Comparison of ENCODE assay signal across 11 cellular contexts in the genomic region with DNA sequence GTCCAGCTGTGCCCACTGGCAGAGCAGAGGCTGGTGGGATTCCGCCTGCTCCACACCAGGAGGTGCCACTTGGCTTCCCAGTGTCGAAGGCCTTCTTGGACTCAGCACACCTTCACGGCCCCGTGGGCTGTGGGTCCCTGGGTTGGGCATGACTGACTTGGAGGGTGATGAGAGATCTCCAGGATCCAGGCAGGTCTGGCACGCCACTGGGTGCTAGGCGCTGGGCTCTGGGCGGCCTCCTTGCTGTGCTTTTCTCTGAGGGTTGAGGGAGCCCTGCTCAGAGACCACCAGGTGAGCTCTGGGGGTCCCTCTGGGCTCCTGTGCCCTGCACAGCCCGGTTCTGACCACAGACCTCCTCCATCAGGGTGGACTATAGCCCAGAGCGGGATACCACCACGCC. TPM values are rescaled to one million over a fixed set of nuclear protein-coding genes. Genes with fewer than 3 reads are reported as not detected.
DNase-seq lines count a peak whose midpoint lies in the region; ATAC-seq, FAIRE-seq and TF ChIP-seq lines count a peak whose summit lies in the region.
"Had no signal": no experiment of that assay in that cellular context is flagged by ENCODE, and none has a peak within 500 bp of the region (broad histone marks: within the 10 kb centered on the region; RNA-seq: fewer than 3 reads in every experiment).

No MANE protein-coding gene starts in this region.

- no peak overlapping the region for H3K18ac ChIP-seq in IMR-90 (ENCODE audit: low read depth, low read length)
- H3K18ac ChIP-seq in neuronal stem cell (ENCODE audit: low read length), result peak overlapping the region; percentile 70

- H2AK5ac ChIP-seq in IMR-90 (ENCODE audit: low read depth, low read length) (no peak overlapping the region), neuronal stem cell (ENCODE audit: low read depth, low read length) (peak overlapping the region; percentile 89)

- H2BK15ac ChIP-seq in IMR-90 (ENCODE audit: low read depth, low read length), result no peak overlapping the region
- H2BK15ac ChIP-seq in neuronal stem cell (ENCODE audit: low read length), result peak overlapping the region; percentile 77

- H3K27me3 ChIP-seq in HepG2 (ENCODE audit: control insufficient read depth in 1 of 2, insufficient read depth in 2 of 2, low read length in 2 of 2), result no peaks in the 10 kb centered on the region
- H3K27me3 ChIP-seq in right lobe of liver, result no peaks in the 10 kb centered on the region
- H3K27me3 ChIP-seq in IMR-90 (ENCODE audit: control insufficient read depth, insufficient read depth, low read length), result no peaks in the 10 kb centered on the region
- no peaks in the 10 kb centered on the region for H3K27me3 ChIP-seq in neuronal stem cell (ENCODE audit: control insufficient read depth in 3 of 3, insufficient read depth in 3 of 3, low read depth in 1 of 3, low read length in 3 of 3)

- H2BK20ac ChIP-seq in IMR-90 (ENCODE audit: low read depth, low read length), result no peak overlapping the region

- dilution Hi-C loops in IMR-90 (cut with HindIII; ENCODE audit: low sequenced_read_pairs, unreplicated experiment), result no loop called here

- peaks cover 99% of the 10 kb centered on the region for H3K79me2 ChIP-seq in HepG2 (ENCODE audit: insufficient read depth, low read length)

- BruUV-seq in HepG2 (replicated peaks; lab: Mats Ljungman, UMichigan), result no TSS peak
- BruUV-seq in IMR-90 (replicated peaks; lab: Mats Ljungman, UMichigan), result no TSS peak

- CTCF ChIA-PET in HepG2 (lab: Yijun Ruan, JAX; ENCODE audit: low intra/inter-chr PET ratio, low total read pairs), result no interaction called here
- CTCF ChIA-PET in IMR-90 (lab: Yijun Ruan, JAX), result no interaction called here

- H2BK5ac ChIP-seq in IMR-90 (ENCODE audit: low read depth, low read length, poor library complexity, severe bottlenecking) (no peak overlapping the region), neuronal stem cell (ENCODE audit: low read length) (peak overlapping the region; percentile 62)

- no peak overlapping the region for H2AFZ ChIP-seq in HepG2 (ENCODE audit: low read length)
- no peak overlapping the region for H2AFZ ChIP-seq in IMR-90 (replicated peaks; ENCODE audit: low read length, poor library complexity)
- H2AFZ ChIP-seq in neuronal stem cell (ENCODE audit: low read length), result no peak overlapping the region

- TF ChIP-seq EP300 in HepG2 (IDR thresholded peaks at IDR 0.05; ENCODE audit: low read depth in 2 of 2, low read length in 2 of 2), result no peak
- TF ChIP-seq EP300 in HepG2 (CRISPR knock-in tag; IDR thresholded peaks at IDR 0.05; ENCODE audit: borderline replicate concordance), result no peak

- H3K4me3 ChIP-seq in HepG2 (replicated peaks in 1 of 3; ENCODE audit: insufficient read depth in 1 of 3, low read depth in 2 of 3, low read length in 3 of 3) (no peak overlapping the region), right lobe of liver (no peak overlapping the region), IMR-90 (ENCODE audit: insufficient read depth, low read depth, low read length) (no peak overlapping the region), neuronal stem cell (ENCODE audit: low read length in 2 of 2) (no peak overlapping the region)

- peaks cover 31 to 64% of the 10 kb centered on the region in 2 experiments for H3K79me1 ChIP-seq in IMR-90 (ENCODE audit: low read depth in 1 of 2, low read length in 2 of 2)
- peaks cover 23% of the 10 kb centered on the region for H3K79me1 ChIP-seq in neuronal stem cell (ENCODE audit: low read depth, low read length)

- H2BK12ac ChIP-seq in neuronal stem cell (ENCODE audit: low read length), result no peak overlapping the region

- DNase-seq in HepG2 (ENCODE audit: low spot score) (no peak), right lobe of liver (no peak), IMR-90 (no peak), neuronal stem cell (ENCODE audit: low spot score) (no peak), activated gamma-delta T cell treated with Interleukin-2 at 50 U/mL for 16 hours (no peak), retina (no peak)
- DNase-seq: CD8-positive, alpha-beta T cell; COR-L47 had no signal

- intact Hi-C loops in HepG2 (cut with micrococcal nuclease; ENCODE audit: unreplicated experiment) (no loop called here), right lobe of liver (cut with DNase I) (loop anchor here in 1 of 2 donors (10.0 kb wide), 1 partner anchor 50 kb away; no protein-coding TSS in a partner anchor), IMR-90 (cut with micrococcal nuclease) (no loop called here)

- ATAC-seq in HepG2, result no peak
- no peak for ATAC-seq in right lobe of liver
- ATAC-seq in IMR-90 (ENCODE audit: low read depth), result no peak
- ATAC-seq in HG03439 (IDR thresholded peaks at IDR 0.05; ENCODE audit: unreplicated experiment), result no peak
- ATAC-seq: CD8-positive, alpha-beta T cell had no signal

- in situ Hi-C loops in HepG2 (cut with HindIII; ENCODE audit: extremely low pct_ligation_motif_present, low pct_unique_long_range_greater_than_20kb) (no loop called here), IMR-90 (cut with MboI; ENCODE audit: low sequenced_read_pairs) (no loop called here)

- H2BK120ac ChIP-seq in IMR-90 (ENCODE audit: low read depth, low read length), result no peak overlapping the region
- peak overlapping the region; percentile 16 for H2BK120ac ChIP-seq in neuronal stem cell (ENCODE audit: low read depth, low read length)

- H4K5ac ChIP-seq in IMR-90 (ENCODE audit: low read depth, low read length), result no peak overlapping the region

- peaks cover 5 to 24% of the 10 kb centered on the region in 2 experiments; a peak in 4 of 5 replicates for H3K36me3 ChIP-seq in HepG2 (replicated peaks in 1 of 2; ENCODE audit: control insufficient read depth in 1 of 2, insufficient read depth in 2 of 2, low read length in 2 of 2)
- no peaks in the 10 kb centered on the region for H3K36me3 ChIP-seq in right lobe of liver
- 0 out of 2 replicates have a peak, but pooled peaks cover 1% of the 10 kb centered on the region for H3K36me3 ChIP-seq in IMR-90 (ENCODE audit: control insufficient read depth, insufficient read depth, low read length)
- H3K36me3 ChIP-seq in neuronal stem cell (replicated peaks in 1 of 2; ENCODE audit: control insufficient read depth in 2 of 2, insufficient read depth in 2 of 2, low read length in 2 of 2), result peaks cover 2 to 3% of the 10 kb centered on the region in 2 donors

- 87% methylated on average over 4 of the region's 10 CpGs for WGBS in HepG2 (ENCODE audit: low lambda C conversion rate)
- WGBS in right lobe of liver (ENCODE audit: insufficient coverage, low coverage, low lambda C conversion rate, missing lambda C conversion rate), result no CpG with 5 or more reads among the region's 10 CpGs
- WGBS in IMR-90 (ENCODE audit: extremely low coverage in 2 of 2, insufficient read length in 1 of 2), 2 experiments, result no CpG with 5 or more reads among the region's 10 CpGs
- no CpG with 5 or more reads among the region's 10 CpGs for WGBS in neuronal stem cell (ENCODE audit: extremely low coverage in 2 of 2, insufficient read length in 2 of 2, insufficient replicate concordance in 1 of 2), 2 donors

- H3K4me1 ChIP-seq in HepG2 (ENCODE audit: insufficient read depth, low read length), result peaks cover 99% of the 10 kb centered on the region
- peaks cover 2 to 97% (median 52%) of the 10 kb centered on the region in 4 donors for H3K4me1 ChIP-seq in right lobe of liver
- H3K4me1 ChIP-seq in IMR-90 (ENCODE audit: control insufficient read depth, insufficient read depth, low read length), result peaks cover 7% of the 10 kb centered on the region; the same call in 1 of the 2 replicates
- peaks cover 26 to 38% of the 10 kb centered on the region in 2 donors for H3K4me1 ChIP-seq in neuronal stem cell (ENCODE audit: control insufficient read depth in 2 of 2, insufficient read depth in 1 of 2, low read depth in 1 of 2, low read length in 2 of 2)

- no peak overlapping the region for H3K14ac ChIP-seq in IMR-90 (replicated peaks; ENCODE audit: low read depth, low read length)
- no peak overlapping the region for H3K14ac ChIP-seq in neuronal stem cell (ENCODE audit: low read length)

- TF ChIP-seq CTCF in HepG2 (CRISPR knock-in tag; IDR thresholded peaks at IDR 0.05), result no peak
- no peak for TF ChIP-seq CTCF in right lobe of liver (IDR thresholded peaks at IDR 0.05)
- TF ChIP-seq CTCF in IMR-90 (conservative IDR thresholded peaks at IDR 0.05; ENCODE audit: low read depth, low read length), result no peak

- H3K9me1 ChIP-seq in IMR-90 (ENCODE audit: insufficient read depth, low read length), result peaks cover 10% of the 10 kb centered on the region

- POLR2A ChIA-PET in HepG2 (lab: Yijun Ruan, JAX), result interaction anchor here (1.2 to 8.9 kb wide), 3 partner anchors 10 to 53 kb away, joined by 3 to 106 read pairs (median 75); a partner anchor contains a TSS
- POLR2A ChIA-PET in IMR-90 (lab: Charles Lee; ENCODE audit: unreplicated experiment), result no interaction called here

- H3K4ac ChIP-seq in IMR-90 (ENCODE audit: low read depth, low read length), result no peak overlapping the region
- H3K4ac ChIP-seq in neuronal stem cell (ENCODE audit: low read length), result no peak overlapping the region

- TF ChIP-seq POLR2A in HepG2 (IDR thresholded peaks at IDR 0.05; ENCODE audit: insufficient read depth in 1 of 2, low read depth in 2 of 2, low read length in 2 of 2), result no peak
- no peak for TF ChIP-seq POLR2A in right lobe of liver (IDR thresholded peaks at IDR 0.05)
- no peak for TF ChIP-seq POLR2A in IMR-90 (IDR thresholded peaks at IDR 0.05; ENCODE audit: low read depth, low read length)

- no peak for FAIRE-seq in HepG2 (lab: Jason Lieb, UNC)
- FAIRE-seq: A204.1, H54 had no signal

- no peak overlapping the region for H4K91ac ChIP-seq in IMR-90 (ENCODE audit: insufficient read depth, low read depth, low read length)
- H4K91ac ChIP-seq in neuronal stem cell (ENCODE audit: low read depth, low read length, poor library complexity), result no peak overlapping the region

- no peak overlapping the region for H3K4me2 ChIP-seq in HepG2 (ENCODE audit: low read depth, low read length)
- H3K4me2 ChIP-seq in IMR-90 (ENCODE audit: low read depth, low read length), result no peak overlapping the region
- no peak overlapping the region for H3K4me2 ChIP-seq in neuronal stem cell (ENCODE audit: insufficient read depth, low read length, poor library complexity, severe bottlenecking)

- TF ChIP-seq RAD21 in HepG2 (CRISPR knock-in tag; IDR thresholded peaks at IDR 0.05), result no peak
- no peak for TF ChIP-seq RAD21 in IMR-90 (IDR thresholded peaks at IDR 0.05; ENCODE audit: low read length)

- no peak overlapping the region for H4K8ac ChIP-seq in IMR-90 (ENCODE audit: low read depth in 2 of 2, low read length in 2 of 2)
- no peak overlapping the region for H4K8ac ChIP-seq in neuronal stem cell (ENCODE audit: low read depth, low read length)

- no peak overlapping the region for H3K56ac ChIP-seq in IMR-90 (ENCODE audit: extremely low read depth, insufficient read depth, low read length)

- H4K20me1 ChIP-seq in HepG2 (ENCODE audit: insufficient read depth, low read length), result peaks cover 52% of the 10 kb centered on the region
- H4K20me1 ChIP-seq in IMR-90 (ENCODE audit: insufficient read depth, low read length), result peaks cover 74% of the 10 kb centered on the region

- H3K27ac ChIP-seq in HepG2 (ENCODE audit: extremely low read length, insufficient read depth, low read length) (no peak overlapping the region), right lobe of liver (peak overlapping the region in 1 of 3 donors; percentile 8), IMR-90 (ENCODE audit: insufficient read depth, low read length) (no peak overlapping the region), neuronal stem cell (replicated peaks; ENCODE audit: low read length) (no peak overlapping the region)

- H2AK9ac ChIP-seq in IMR-90 (replicated peaks; ENCODE audit: low read depth, low read length, poor library complexity), result peak overlapping the region; percentile 10

- H3K9ac ChIP-seq in HepG2 (ENCODE audit: insufficient read depth, low read depth, low read length) (no peak overlapping the region), IMR-90 (ENCODE audit: low read depth, low read length) (no peak overlapping the region), neuronal stem cell (ENCODE audit: low read depth, low read length, poor library complexity) (no peak overlapping the region)

- H3K23ac ChIP-seq in IMR-90 (ENCODE audit: low read depth, low read length) (no peak overlapping the region), neuronal stem cell (ENCODE audit: low read depth, low read length, poor library complexity) (no peak overlapping the region)

- H3K9me3 ChIP-seq in HepG2 (ENCODE audit: low read length), result no peaks in the 10 kb centered on the region
- no peaks in the 10 kb centered on the region for H3K9me3 ChIP-seq in right lobe of liver
- H3K9me3 ChIP-seq in IMR-90 (ENCODE audit: control insufficient read depth, insufficient read depth, low read length), result no peaks in the 10 kb centered on the region
- peaks cover 1 to 8% of the 10 kb centered on the region in 2 donors for H3K9me3 ChIP-seq in neuronal stem cell (replicated peaks in 1 of 2; ENCODE audit: control insufficient read depth in 2 of 2, insufficient read depth in 1 of 2, low read depth in 1 of 2, low read length in 2 of 2)

RNA-seq across cellular contexts. Expression of a gene that starts 12.3 kb away (rescaled TPM):
- total RNA-seq in HepG2 (2016; rRNA removed; fragmentation: Illumina TruSeq; extraction: Trizol), result 23.6 and 40.4 TPM in 2 replicates
- 19.7 and 22.6 TPM in 2 replicates for total RNA-seq in HepG2 (2016; cell fraction: cytosol; rRNA removed; fragmentation: Illumina TruSeq; extraction: Trizol; ENCODE audit: low read depth)
- 17.6 and 41.1 TPM in 2 replicates for total RNA-seq in HepG2 (2016; cell fraction: insoluble cytoplasmic fraction; rRNA removed; fragmentation: Illumina TruSeq; extraction: Trizol)
- 27.9 and 29.7 TPM in 2 replicates for total RNA-seq in HepG2 (2016; cell fraction: membrane; rRNA removed; fragmentation: Illumina TruSeq; extraction: Trizol)
- 50.9 and 60.6 TPM in 2 replicates for total RNA-seq in HepG2 (2016; cell fraction: nucleus; rRNA removed; fragmentation: Illumina TruSeq; extraction: Trizol)
- polyA plus RNA-seq in HepG2 (2011; rRNA removed), result 64.0 and 83.4 TPM in 2 replicates
- polyA plus RNA-seq in HepG2 (2011; cell fraction: cytosol; rRNA removed), result 37.9 and 59.3 TPM in 2 replicates
- 131 and 158 TPM in 2 replicates for polyA plus RNA-seq in HepG2 (2011; cell fraction: nucleus; rRNA removed)
- 80.7 and 119 TPM in 2 replicates for polyA plus RNA-seq in HepG2 (2012)
- polyA plus RNA-seq in HepG2 (2016; cell fraction: cytosol; fragmentation: Illumina TruSeq; extraction: Trizol; ENCODE audit: low read depth), result 10.8 and 12.1 TPM in 2 replicates
- polyA plus RNA-seq in HepG2 (2016; cell fraction: insoluble cytoplasmic fraction; fragmentation: Illumina TruSeq; extraction: Trizol; ENCODE audit: low read depth), result 25.6 and 36.8 TPM in 2 replicates
- polyA plus RNA-seq in HepG2 (2016; cell fraction: membrane; fragmentation: Illumina TruSeq; extraction: Trizol; ENCODE audit: low read depth), result 20.7 and 25.9 TPM in 2 replicates
- polyA plus RNA-seq in HepG2 (2016; cell fraction: nucleus; fragmentation: Illumina TruSeq; extraction: Trizol; ENCODE audit: insufficient read depth, low read depth), result 130 and 133 TPM in 2 replicates
- 49.7 and 219 TPM in 2 replicates for polyA minus RNA-seq in HepG2 (2011; rRNA and poly(A)+ RNA removed; ENCODE audit: low replicate concordance)
- 75.4 and 75.5 TPM in 2 replicates for polyA minus RNA-seq in HepG2 (2011; cell fraction: cytosol; rRNA and poly(A)+ RNA removed)
- 58.3 and 59.0 TPM in 2 replicates for polyA minus RNA-seq in HepG2 (2011; cell fraction: nucleus; rRNA and poly(A)+ RNA removed)
- 100 to 1,000 TPM in 2 of 6 experiments, 10 to 100 TPM in 4; 74.4 to 120 (median 88.2) TPM for total RNA-seq in right lobe of liver
- total RNA-seq in IMR-90 (2012; rRNA removed), result 10.4 and 11.1 TPM in 2 replicates
- polyA plus RNA-seq in IMR-90 (2012; rRNA removed), result 15.0 and 19.0 TPM in 2 replicates
- polyA plus RNA-seq in IMR-90 (2012; cell fraction: cytosol; rRNA removed), result 12.0 and 21.8 TPM in 2 replicates
- 13.9 and 32.5 TPM in 2 replicates for polyA plus RNA-seq in IMR-90 (2012; cell fraction: nucleus; rRNA removed; ENCODE audit: low replicate concordance)
- polyA plus RNA-seq in neuronal stem cell (2013, experiment 1 of 2), result 32.3 TPM
- polyA plus RNA-seq in neuronal stem cell (2013, experiment 2 of 2), result 34.5 TPM

RNA-seq across cellular contexts. Expression of a gene that starts 52.9 kb away (rescaled TPM):
- total RNA-seq in HepG2 (2016; rRNA removed; fragmentation: Illumina TruSeq; extraction: Trizol) (50.8 and 55.5 TPM in 2 replicates), right lobe of liver (10 to 100 TPM; 39.4 to 70.9 (median 62.4) TPM), IMR-90 (2012; rRNA removed) (41.1 and 42.5 TPM in 2 replicates)
- 110 and 141 TPM in 2 replicates for total RNA-seq in HepG2 (2016; cell fraction: cytosol; rRNA removed; fragmentation: Illumina TruSeq; extraction: Trizol; ENCODE audit: low read depth)
- total RNA-seq in HepG2 (2016; cell fraction: insoluble cytoplasmic fraction; rRNA removed; fragmentation: Illumina TruSeq; extraction: Trizol), result 53.9 and 57.2 TPM in 2 replicates
- 100.0 and 131 TPM in 2 replicates for total RNA-seq in HepG2 (2016; cell fraction: membrane; rRNA removed; fragmentation: Illumina TruSeq; extraction: Trizol)
- total RNA-seq in HepG2 (2016; cell fraction: nucleus; rRNA removed; fragmentation: Illumina TruSeq; extraction: Trizol), result 32.7 and 33.6 TPM in 2 replicates
- polyA plus RNA-seq in HepG2 (2011; rRNA removed) (52.9 and 62.4 TPM in 2 replicates), IMR-90 (2012; rRNA removed) (135 and 171 TPM in 2 replicates)
- 58.4 and 70.2 TPM in 2 replicates for polyA plus RNA-seq in HepG2 (2011; cell fraction: cytosol; rRNA removed)
- polyA plus RNA-seq in HepG2 (2011; cell fraction: nucleus; rRNA removed), result 58.8 and 59.2 TPM in 2 replicates
- polyA plus RNA-seq in HepG2 (2012), result 50.8 and 63.8 TPM in 2 replicates
- polyA plus RNA-seq in HepG2 (2016; cell fraction: cytosol; fragmentation: Illumina TruSeq; extraction: Trizol; ENCODE audit: low read depth), result 122 and 158 TPM in 2 replicates
- 61.2 and 70.0 TPM in 2 replicates for polyA plus RNA-seq in HepG2 (2016; cell fraction: insoluble cytoplasmic fraction; fragmentation: Illumina TruSeq; extraction: Trizol; ENCODE audit: low read depth)
- 97.9 and 125 TPM in 2 replicates for polyA plus RNA-seq in HepG2 (2016; cell fraction: membrane; fragmentation: Illumina TruSeq; extraction: Trizol; ENCODE audit: low read depth)
- polyA plus RNA-seq in HepG2 (2016; cell fraction: nucleus; fragmentation: Illumina TruSeq; extraction: Trizol; ENCODE audit: insufficient read depth, low read depth), result 71.8 and 76.2 TPM in 2 replicates
- polyA minus RNA-seq in HepG2 (2011; rRNA and poly(A)+ RNA removed; ENCODE audit: low replicate concordance), result 53.9 and 60.5 TPM in 2 replicates
- polyA minus RNA-seq in HepG2 (2011; cell fraction: cytosol; rRNA and poly(A)+ RNA removed), result 26.4 and 31.4 TPM in 2 replicates
- polyA minus RNA-seq in HepG2 (2011; cell fraction: nucleus; rRNA and poly(A)+ RNA removed), result 19.3 and 23.5 TPM in 2 replicates
- polyA plus RNA-seq in IMR-90 (2012; cell fraction: cytosol; rRNA removed), result 83.7 and 163 TPM in 2 replicates
- polyA plus RNA-seq in IMR-90 (2012; cell fraction: nucleus; rRNA removed; ENCODE audit: low replicate concordance), result 86.3 and 141 TPM in 2 replicates
- polyA plus RNA-seq in neuronal stem cell (2013, experiment 1 of 2), result 36.4 TPM
- 35.7 TPM for polyA plus RNA-seq in neuronal stem cell (2013, experiment 2 of 2)
